In genomic region chr14:24129410-24129998, GRCh38 we compare ENCODE assay signal across 1 cellular context.
A peak's percentile ranks its signal among the peaks of the same experiment; 100 is the strongest.
TF ChIP-seq lines count a peak whose summit lies in the region.

No MANE protein-coding gene starts in this region.

TF ChIP-seq in HepG2, 621 proteins besides CTCF, POLR2A, EP300 and RAD21 (continued from another document):
- TF ChIP-seq HMGXB3 (CRISPR knock-in tag; IDR thresholded peaks at IDR 0.05; ENCODE audit: borderline replicate concordance) (no peak), ZSCAN31 (CRISPR knock-in tag; IDR thresholded peaks at IDR 0.05; ENCODE audit: low read depth) (no peak), PATZ1 (CRISPR knock-in tag; IDR thresholded peaks at IDR 0.05) (no peak), SAFB2 (CRISPR knock-in tag; IDR thresholded peaks at IDR 0.05; ENCODE audit: borderline replicate concordance, low read depth) (no peak), KDM5B (CRISPR knock-in tag; IDR thresholded peaks at IDR 0.05; ENCODE audit: borderline replicate concordance) (peak; percentile 1; the same call in 1 of the 2 replicates), MZF1 (CRISPR knock-in tag; IDR thresholded peaks at IDR 0.05; ENCODE audit: borderline replicate concordance) (no peak), BCL6 (CRISPR knock-in tag; IDR thresholded peaks at IDR 0.05) (no peak)
